ENCODE assay signal across 1 cellular context in the genomic region with DNA sequence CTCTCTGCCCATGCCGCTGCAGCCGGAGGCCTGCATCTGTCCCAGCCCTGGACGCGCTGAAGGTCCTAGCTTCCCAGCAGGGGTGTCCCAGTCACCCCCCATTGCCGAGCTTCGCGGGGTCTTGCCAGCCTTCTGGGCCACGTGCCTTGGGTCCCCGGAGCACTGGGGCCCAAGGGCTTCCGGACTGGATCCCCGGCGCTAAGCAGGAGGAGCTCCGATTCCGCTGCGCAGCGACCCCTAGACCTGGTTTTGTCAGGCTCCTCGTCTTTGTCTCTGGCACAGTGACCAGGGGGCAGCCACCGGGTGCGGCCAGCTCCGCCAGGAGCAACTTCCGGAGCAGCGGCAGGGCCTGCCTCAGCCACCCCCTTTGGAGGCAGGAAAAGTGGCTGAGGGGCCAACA.
A peak's percentile ranks its signal among the peaks of the same experiment; 100 is the strongest.
TF ChIP-seq lines count a peak whose summit lies in the region.

No MANE protein-coding gene starts in this region.

TF ChIP-seq in HepG2, 621 proteins besides CTCF, POLR2A, EP300 and RAD21:
- TF ChIP-seq, protein P1, sequence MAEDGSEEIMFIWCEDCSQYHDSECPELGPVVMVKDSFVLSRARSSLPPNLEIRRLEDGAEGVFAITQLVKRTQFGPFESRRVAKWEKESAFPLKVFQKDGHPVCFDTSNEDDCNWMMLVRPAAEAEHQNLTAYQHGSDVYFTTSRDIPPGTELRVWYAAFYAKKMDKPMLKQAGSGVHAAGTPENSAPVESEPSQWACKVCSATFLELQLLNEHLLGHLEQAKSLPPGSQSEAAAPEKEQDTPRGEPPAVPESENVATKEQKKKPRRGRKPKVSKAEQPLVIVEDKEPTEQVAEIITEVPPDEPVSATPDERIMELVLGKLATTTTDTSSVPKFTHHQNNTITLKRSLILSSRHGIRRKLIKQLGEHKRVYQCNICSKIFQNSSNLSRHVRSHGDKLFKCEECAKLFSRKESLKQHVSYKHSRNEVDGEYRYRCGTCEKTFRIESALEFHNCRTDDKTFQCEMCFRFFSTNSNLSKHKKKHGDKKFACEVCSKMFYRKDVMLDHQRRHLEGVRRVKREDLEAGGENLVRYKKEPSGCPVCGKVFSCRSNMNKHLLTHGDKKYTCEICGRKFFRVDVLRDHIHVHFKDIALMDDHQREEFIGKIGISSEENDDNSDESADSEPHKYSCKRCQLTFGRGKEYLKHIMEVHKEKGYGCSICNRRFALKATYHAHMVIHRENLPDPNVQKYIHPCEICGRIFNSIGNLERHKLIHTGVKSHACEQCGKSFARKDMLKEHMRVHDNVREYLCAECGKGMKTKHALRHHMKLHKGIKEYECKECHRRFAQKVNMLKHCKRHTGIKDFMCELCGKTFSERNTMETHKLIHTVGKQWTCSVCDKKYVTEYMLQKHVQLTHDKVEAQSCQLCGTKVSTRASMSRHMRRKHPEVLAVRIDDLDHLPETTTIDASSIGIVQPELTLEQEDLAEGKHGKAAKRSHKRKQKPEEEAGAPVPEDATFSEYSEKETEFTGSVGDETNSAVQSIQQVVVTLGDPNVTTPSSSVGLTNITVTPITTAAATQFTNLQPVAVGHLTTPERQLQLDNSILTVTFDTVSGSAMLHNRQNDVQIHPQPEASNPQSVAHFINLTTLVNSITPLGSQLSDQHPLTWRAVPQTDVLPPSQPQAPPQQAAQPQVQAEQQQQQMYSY (CRISPR knock-in tag; IDR thresholded peaks at IDR 0.05): 0 out of 2 replicates have a peak, but pooled peaks have one; percentile 32
- TF ChIP-seq ZNF235 (CRISPR knock-in tag; IDR thresholded peaks at IDR 0.05; ENCODE audit: borderline replicate concordance): no peak
